Comparison of ENCODE assay signal across 8 cellular contexts in genomic region chr11:126310229-126310991, GRCh38. TPM values are rescaled to one million over a fixed set of nuclear protein-coding genes. Genes with fewer than 3 reads are reported as not detected.
DNase-seq lines count a peak whose midpoint lies in the region; ATAC-seq, FAIRE-seq and TF ChIP-seq lines count a peak whose summit lies in the region.

No MANE protein-coding gene starts in this region.

- H3K4me1 ChIP-seq in neutrophil (ENCODE audit: control insufficient read depth in 1 of 2, insufficient read depth in 1 of 2, low read depth in 1 of 2, low read length in 1 of 2), result peaks cover 48 to 49% of the 10 kb centered on the region in 2 experiments

- FAIRE-seq in HTR-8/SVneo (lab: Jason Lieb, UNC) (no peak), RCC 7860 (lab: Jason Lieb, UNC) (no peak)

- TF ChIP-seq CTCF in BJ (IDR thresholded peaks at IDR 0.05; ENCODE audit: insufficient read depth, low read depth, low read length), result peak; percentile 91
- peak; percentile 84 for TF ChIP-seq CTCF in neutrophil (IDR thresholded peaks at IDR 0.05)

- H3K4me3 ChIP-seq in BJ (ENCODE audit: low read depth, low read length) (no peak overlapping the region), neutrophil (ENCODE audit: low read depth in 1 of 2, low read length in 1 of 2) (peak overlapping the region; percentile 19 to 56)

- H3K27me3 ChIP-seq in BJ (ENCODE audit: control insufficient read depth, insufficient read depth, low read length) (no peaks in the 10 kb centered on the region), neutrophil (no peaks in the 10 kb centered on the region)

- POLR2A ChIA-PET in BJ (lab: Charles Lee), result interaction anchor here (0.6 kb wide), 1 partner anchor 36 kb away, joined by 3 read pairs; no protein-coding TSS in a partner anchor

- peak overlapping the region; percentile 91 for H3K27ac ChIP-seq in neutrophil

- H3K36me3 ChIP-seq in BJ (ENCODE audit: control insufficient read depth, insufficient read depth, low read length), result peaks cover 1% of the 10 kb centered on the region; the same call in 1 of the 2 replicates
- no peaks in the 10 kb centered on the region for H3K36me3 ChIP-seq in neutrophil

- no peak for DNase-seq in BJ (ENCODE audit: low read depth)
- peak; percentile 68 for DNase-seq in HTR-8/SVneo (ENCODE audit: insufficient read length, low spot score)
- peak; percentile 39 for DNase-seq in RCC 7860 (ENCODE audit: low spot score)
- peak; percentile 37 for DNase-seq in activated effector memory CD4-positive, alpha-beta T cell treated with Interleukin-2 at 50 U/mL for 16 hours
- DNase-seq in foreskin melanocyte, result peak; percentile 71

- CTCF ChIA-PET in BJ (lab: Yijun Ruan, JAX), result interaction anchor here (0.6 to 5.2 kb wide), 47 partner anchors 9 to 763 kb away, joined by 3 to 71 read pairs (median 5); partner anchors contain the start of genes KIRREL3 and ST3GAL4

- ATAC-seq in GM19035 (IDR thresholded peaks at IDR 0.05; ENCODE audit: unreplicated experiment) (peak; percentile 46), GM19328 (IDR thresholded peaks at IDR 0.05; ENCODE audit: unreplicated experiment) (no peak)

- no peaks in the 10 kb centered on the region for H3K9me3 ChIP-seq in neutrophil

RNA-seq across cellular contexts. Expression of gene DCPS, which starts 6.5 kb away (rescaled TPM):
- polyA plus RNA-seq in BJ (2011; rRNA removed), result 14.9 and 23.5 TPM in 2 replicates
- 7.6 and 12.7 TPM in 2 replicates for polyA minus RNA-seq in BJ (2011; rRNA and poly(A)+ RNA removed)

RNA-seq across cellular contexts. Expression of gene TIRAP, which starts 27.5 kb away (rescaled TPM):
- polyA plus RNA-seq in BJ (2011; rRNA removed), result 5.8 and 7.2 TPM in 2 replicates
- 10.2 and 12.0 TPM in 2 replicates for polyA minus RNA-seq in BJ (2011; rRNA and poly(A)+ RNA removed)

RNA-seq across cellular contexts. Expression of gene FOXRED1, which starts 41.5 kb away (rescaled TPM):
- 11.4 and 18.3 TPM in 2 replicates for polyA plus RNA-seq in BJ (2011; rRNA removed)
- 5.2 and 8.0 TPM in 2 replicates for polyA minus RNA-seq in BJ (2011; rRNA and poly(A)+ RNA removed)

RNA-seq across cellular contexts. Expression of gene SRPRA, which starts 41.7 kb away (rescaled TPM):
- polyA plus RNA-seq in BJ (2011; rRNA removed), result 153 and 181 TPM in 2 replicates
- polyA minus RNA-seq in BJ (2011; rRNA and poly(A)+ RNA removed), result 92.8 and 124 TPM in 2 replicates

RNA-seq across cellular contexts. Expression of gene ST3GAL4, which starts 45.1 kb away (rescaled TPM):
- polyA plus RNA-seq in BJ (2011; rRNA removed), result 19.4 and 31.8 TPM in 2 replicates
- polyA minus RNA-seq in BJ (2011; rRNA and poly(A)+ RNA removed), result 16.3 and 23.2 TPM in 2 replicates
